9 cellular contexts compared by ENCODE assay signal in the genomic region with DNA sequence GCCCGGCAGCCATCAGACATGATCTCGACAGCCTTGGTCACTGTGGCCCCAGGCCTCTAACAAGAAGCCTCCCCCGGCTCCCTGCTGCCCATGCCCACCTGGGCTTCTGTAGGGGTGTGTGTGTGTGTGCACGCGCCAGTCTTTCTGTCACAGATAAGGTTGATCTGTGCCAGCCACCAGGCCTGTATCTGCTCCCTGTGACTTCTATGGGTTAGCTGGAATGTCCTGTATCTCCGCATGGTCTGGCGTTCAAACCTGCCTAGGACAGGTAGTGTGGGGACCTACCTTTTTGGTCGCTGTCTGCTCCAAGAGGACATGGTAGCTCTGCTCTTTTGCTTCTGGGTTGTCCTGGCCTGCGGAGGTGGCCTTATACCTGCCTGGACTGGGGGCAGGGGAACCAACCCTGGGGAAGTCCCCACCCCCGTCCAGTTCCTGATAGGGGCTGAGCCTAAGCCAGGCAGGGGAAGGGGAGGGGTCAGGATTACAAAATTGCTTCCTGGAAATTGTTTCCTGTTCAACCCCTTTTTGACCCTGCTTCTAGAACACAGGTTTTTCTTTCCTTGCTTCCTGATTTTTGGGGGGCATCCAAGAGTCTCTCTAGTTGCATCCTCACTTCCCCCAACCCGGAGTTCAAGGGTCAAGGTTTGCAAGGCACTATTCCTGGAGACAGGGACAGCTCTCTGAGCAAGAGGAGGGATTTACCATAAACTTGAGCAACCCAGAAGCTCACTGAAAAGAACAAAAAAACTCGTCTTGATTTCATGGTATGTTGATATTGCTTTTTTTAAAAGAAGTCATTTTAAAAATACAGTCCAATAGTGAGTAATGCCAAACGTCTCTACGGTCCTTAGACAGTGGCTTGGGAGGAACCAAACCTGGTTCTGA. TPM values are rescaled to one million over a fixed set of nuclear protein-coding genes. Genes with fewer than 3 reads are reported as not detected.
DNase-seq lines count a peak whose midpoint lies in the region; ATAC-seq and TF ChIP-seq lines count a peak whose summit lies in the region.
"Had no signal": no experiment of that assay in that cellular context is flagged by ENCODE, and none has a peak within 500 bp of the region (broad histone marks: within the 10 kb centered on the region; RNA-seq: fewer than 3 reads in every experiment).

A gene with protein sequence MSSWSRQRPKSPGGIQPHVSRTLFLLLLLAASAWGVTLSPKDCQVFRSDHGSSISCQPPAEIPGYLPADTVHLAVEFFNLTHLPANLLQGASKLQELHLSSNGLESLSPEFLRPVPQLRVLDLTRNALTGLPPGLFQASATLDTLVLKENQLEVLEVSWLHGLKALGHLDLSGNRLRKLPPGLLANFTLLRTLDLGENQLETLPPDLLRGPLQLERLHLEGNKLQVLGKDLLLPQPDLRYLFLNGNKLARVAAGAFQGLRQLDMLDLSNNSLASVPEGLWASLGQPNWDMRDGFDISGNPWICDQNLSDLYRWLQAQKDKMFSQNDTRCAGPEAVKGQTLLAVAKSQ (minus strand): TSS at position 340 of the 885 bp plus-strand sequence. CDS start 23 bp downstream, at position 317.

- no peaks in the 10 kb centered on the region for H3K9me3 ChIP-seq in ascending aorta

- H2BK5ac ChIP-seq in mesendoderm (ENCODE audit: low read length) = no peak within 1 kb of the TSS

- H3K4me1 ChIP-seq in mesendoderm (ENCODE audit: control insufficient read depth, low read depth, low read length) (no peaks in the 10 kb centered on the region), ascending aorta (peaks cover 0 to 2% of the 10 kb centered on the region in 2 donors)

- whole genome bisulfite sequencing in mesendoderm (ENCODE audit: extremely low coverage, insufficient coverage, low lambda C conversion rate) = no CpG with 5 or more reads among the region's 14 CpGs

- H4K8ac ChIP-seq in mesendoderm (ENCODE audit: low read depth, low read length) = no peak within 1 kb of the TSS

- DNase-seq in CD1c-positive myeloid dendritic cell (ENCODE audit: extremely low spot score) (peak; percentile 93), HL-60 (ENCODE audit: low read depth in 1 of 2, low spot score in 1 of 2) (peak; percentile 90 to 96), mesendoderm (peak; percentile 25), ascending aorta (ENCODE audit: low spot score in 2 of 2) (no peak), NCI-H2171 treated with DMSO at 0.1 percent for 48 hours (lab: John Stamatoyannopoulos, UW) (no peak), activated gamma-delta T cell (lab: John Stamatoyannopoulos, UW) (no peak)
- no peak for DNase-seq in activated naive CD8-positive, alpha-beta T cell treated with anti-CD3 and anti-CD28 coated beads, Interleukin-2, amount 10 ng/mL, durations not matched to agents 7 days and 5 days
- DNase-seq in stimulated activated CD4-positive, alpha-beta T cell treated with anti-CD3 and anti-CD28 coated beads, Interleukin-12 subunit alpha, Interleukin-12 subunit beta, amount 100 ng/mL, for 4 hours = no peak

- H3K4me1 Mint-ChIP-seq in activated naive CD8-positive, alpha-beta T cell treated with anti-CD3 and anti-CD28 coated beads, Interleukin-2, amount 10 ng/mL, durations not matched to agents 7 days and 5 days = peaks cover 7% of the 10 kb centered on the region

- H3K9ac ChIP-seq in mesendoderm (ENCODE audit: low read length) = no peak within 1 kb of the TSS

- no peak for TF ChIP-seq CTCF in HL-60 (IDR thresholded peaks at IDR 0.05; ENCODE audit: insufficient read depth, low read length)
- TF ChIP-seq CTCF in ascending aorta (IDR thresholded peaks at IDR 0.05) = no peak

- peak within 1 kb of the TSS; percentile 87 for H3K27ac ChIP-seq in HL-60 (replicated peaks)
- no peak within 1 kb of the TSS for H3K27ac ChIP-seq in mesendoderm (ENCODE audit: low read depth, low read length)
- no peak within 1 kb of the TSS for H3K27ac ChIP-seq in ascending aorta
- H3K27ac ChIP-seq: VCaP had no signal

- H3K27me3 Mint-ChIP-seq in activated naive CD8-positive, alpha-beta T cell treated with anti-CD3 and anti-CD28 coated beads, Interleukin-2, amount 10 ng/mL, durations not matched to agents 7 days and 5 days = peaks cover 15% of the 10 kb centered on the region

- no peak within 1 kb of the TSS for H2BK120ac ChIP-seq in mesendoderm (ENCODE audit: low read depth, low read length)

- H3K9me3 Mint-ChIP-seq in activated naive CD8-positive, alpha-beta T cell treated with anti-CD3 and anti-CD28 coated beads, Interleukin-2, amount 10 ng/mL, durations not matched to agents 7 days and 5 days = peaks cover 2% of the 10 kb centered on the region

- peak within 1 kb of the TSS; percentile 58 for H3K4me3 Mint-ChIP-seq in activated naive CD8-positive, alpha-beta T cell treated with anti-CD3 and anti-CD28 coated beads, Interleukin-2, amount 10 ng/mL, durations not matched to agents 7 days and 5 days

- H3K4ac ChIP-seq in mesendoderm (ENCODE audit: low read depth, low read length) = no peak within 1 kb of the TSS

- peaks cover 3% of the 10 kb centered on the region for H3K36me3 Mint-ChIP-seq in activated naive CD8-positive, alpha-beta T cell treated with anti-CD3 and anti-CD28 coated beads, Interleukin-2, amount 10 ng/mL, durations not matched to agents 7 days and 5 days

- H3K23ac ChIP-seq in mesendoderm (ENCODE audit: low read length) = no peak within 1 kb of the TSS

- H3K27me3 ChIP-seq in HL-60 (ENCODE audit: insufficient read depth, poor library complexity, severe bottlenecking) (no peaks in the 10 kb centered on the region), mesendoderm (ENCODE audit: insufficient read depth, low read length, poor library complexity) (no peaks in the 10 kb centered on the region), ascending aorta (no peaks in the 10 kb centered on the region)

- no peak within 1 kb of the TSS for H2AK5ac ChIP-seq in mesendoderm (ENCODE audit: low read length)

- intact Hi-C loops in ascending aorta (cut with DNase I) = no loop called here

- H3K79me1 ChIP-seq in mesendoderm (ENCODE audit: low read length) = no peaks in the 10 kb centered on the region

- H3K79me2 ChIP-seq in mesendoderm (ENCODE audit: control insufficient read depth, insufficient read depth, low read length) = no peaks in the 10 kb centered on the region

- peak within 1 kb of the TSS; percentile 57 for H3K4me3 ChIP-seq in HL-60 (replicated peaks; ENCODE audit: insufficient read depth, low read length)
- H3K4me3 ChIP-seq in mesendoderm (ENCODE audit: low read length) = no peak within 1 kb of the TSS
- H3K4me3 ChIP-seq in ascending aorta = no peak within 1 kb of the TSS

- no peak within 1 kb of the TSS for H2BK15ac ChIP-seq in mesendoderm (replicated peaks; ENCODE audit: low read depth)

- no peak within 1 kb of the TSS for H3K4me2 ChIP-seq in mesendoderm (ENCODE audit: low read length)

- H3K27ac Mint-ChIP-seq in activated naive CD8-positive, alpha-beta T cell treated with anti-CD3 and anti-CD28 coated beads, Interleukin-2, amount 10 ng/mL, durations not matched to agents 7 days and 5 days = peak within 1 kb of the TSS; percentile 25

- peak within 1 kb of the TSS; percentile 17 for H3K56ac ChIP-seq in mesendoderm (ENCODE audit: low read length)

- no peak for ATAC-seq in activated naive CD8-positive, alpha-beta T cell treated with anti-CD3 and anti-CD28 coated beads, Interleukin-2, amount 10 ng/mL, durations not matched to agents 7 days and 5 days (ENCODE audit: low read depth)

- H3K18ac ChIP-seq in mesendoderm (ENCODE audit: low read length) = no peak within 1 kb of the TSS

- no peak within 1 kb of the TSS for H4K5ac ChIP-seq in mesendoderm (ENCODE audit: low read length)

- POLR2A ChIA-PET in activated naive CD8-positive, alpha-beta T cell treated with anti-CD3 and anti-CD28 coated beads, Interleukin-2, amount 10 ng/mL, durations not matched to agents 7 days and 5 days (lab: Charles Lee) = interaction anchor here (0.7 kb wide), 1 partner anchor 107 kb away, joined by 3 read pairs; no protein-coding TSS in a partner anchor

- H3K36me3 ChIP-seq in mesendoderm (ENCODE audit: control insufficient read depth, insufficient read depth, low read length) (no peaks in the 10 kb centered on the region), ascending aorta (no peaks in the 10 kb centered on the region)

RNA-seq across cellular contexts. Expression of the gene that starts here (rescaled TPM):
- not detected for total RNA-seq in activated naive CD8-positive, alpha-beta T cell treated with anti-CD3 and anti-CD28 coated beads, Interleukin-2, amount 10 ng/mL, durations not matched to agents 7 days and 5 days
- polyA plus RNA-seq in mesendoderm (2013, experiment 1 of 2) = 0.59 TPM
- 0.42 TPM for polyA plus RNA-seq in mesendoderm (2013, experiment 2 of 2)
- 3.3 TPM for total RNA-seq in ascending aorta

Comparison
In these comparisons a context has a peak if more than half of its experiments do, and no peak if none do; other contexts are left out.
1. DNase-seq: peak in CD1c-positive myeloid dendritic cell (single experiment), HL-60 (2 of 2) and mesendoderm (single experiment); none in activated naive CD8-positive, alpha-beta T cell treated with anti-CD3 and anti-CD28 coated beads, Interleukin-2, amount 10 ng/mL, durations not matched to agents 7 days and 5 days (single experiment), ascending aorta (0 of 2), NCI-H2171 treated with DMSO at 0.1 percent for 48 hours (single experiment), activated gamma-delta T cell (single experiment) and stimulated activated CD4-positive, alpha-beta T cell treated with anti-CD3 and anti-CD28 coated beads, Interleukin-12 subunit alpha, Interleukin-12 subunit beta, amount 100 ng/mL, for 4 hours (single experiment).